Comparison of ENCODE assay signal across 12 cellular contexts in genomic region chr22:40764743-40765441, GRCh38. TPM values are rescaled to one million over a fixed set of nuclear protein-coding genes. Genes with fewer than 3 reads are reported as not detected.
DNase-seq lines count a peak whose midpoint lies in the region; ATAC-seq and TF ChIP-seq lines count a peak whose summit lies in the region.
"Had no signal": no experiment of that assay in that cellular context is flagged by ENCODE, and none has a peak within 500 bp of the region (broad histone marks: within the 10 kb centered on the region; RNA-seq: fewer than 3 reads in every experiment).

No MANE protein-coding gene starts in this region.

- H3K4me1 ChIP-seq in naive thymus-derived CD4-positive, alpha-beta T cell (ENCODE audit: control insufficient read depth in 2 of 2, insufficient read depth in 2 of 2, low read length in 2 of 2) = peaks cover 0 to 11% of the 10 kb centered on the region in 2 donors
- H3K4me1 ChIP-seq: right atrium auricular region had no signal

- no peak for TF ChIP-seq CTCF in CD14-positive monocyte (IDR thresholded peaks at IDR 0.05)

- no peak overlapping the region for H3K4me3 ChIP-seq in naive thymus-derived CD4-positive, alpha-beta T cell (ENCODE audit: low read length)
- H3K4me3 ChIP-seq: body of pancreas, K562, right atrium auricular region had no signal

- H3K9me3 Mint-ChIP-seq in activated CD4-positive, alpha-beta T cell treated with anti-CD3 and anti-CD28 coated beads, Interleukin-2, amount 10 ng/mL, durations not matched to agents 7 days and 5 days = no peaks in the 10 kb centered on the region
- peaks cover 0 to 1% (median 0%) of the 10 kb centered on the region in 11 donors for H3K9me3 Mint-ChIP-seq in naive thymus-derived CD4-positive, alpha-beta T cell
- no peaks in the 10 kb centered on the region for H3K9me3 Mint-ChIP-seq in CD14-positive monocyte

- H3K27ac ChIP-seq in naive thymus-derived CD4-positive, alpha-beta T cell (ENCODE audit: low read depth, low read length) = peak overlapping the region; percentile 42
- H3K27ac ChIP-seq: body of pancreas, right atrium auricular region had no signal

- ATAC-seq in naive thymus-derived CD4-positive, alpha-beta T cell = peak; percentile 73
- no peak for ATAC-seq in HG03135 (IDR thresholded peaks at IDR 0.05; ENCODE audit: unreplicated experiment)
- no peak for ATAC-seq in HG02973 (IDR thresholded peaks at IDR 0.05; ENCODE audit: unreplicated experiment)
- ATAC-seq: body of pancreas, K562, Right ventricle myocardium inferior had no signal

- intact Hi-C loops in naive thymus-derived CD4-positive, alpha-beta T cell (cut with micrococcal nuclease) = loop anchor here in 1 of 2 donors (1.0 to 5.0 kb wide), 4 partner anchors 52 to 240 kb away; partner anchors contain the start of gene SLC25A17
- intact Hi-C loops in CD14-positive monocyte (cut with micrococcal nuclease) = no loop called here

- H3K27me3 Mint-ChIP-seq in activated CD4-positive, alpha-beta T cell treated with anti-CD3 and anti-CD28 coated beads, Interleukin-2, amount 10 ng/mL, durations not matched to agents 7 days and 5 days = no peaks in the 10 kb centered on the region
- H3K27me3 Mint-ChIP-seq in naive thymus-derived CD4-positive, alpha-beta T cell = no peaks in the 10 kb centered on the region
- H3K27me3 Mint-ChIP-seq in CD14-positive monocyte (ENCODE audit: low read depth in 3 of 3) = peaks cover 0 to 1% (median 0%) of the 10 kb centered on the region in 3 donors

- peak overlapping the region; percentile 87 for H3K27ac Mint-ChIP-seq in activated CD4-positive, alpha-beta T cell treated with anti-CD3 and anti-CD28 coated beads, Interleukin-2, amount 10 ng/mL, durations not matched to agents 7 days and 5 days
- H3K27ac Mint-ChIP-seq in naive thymus-derived CD4-positive, alpha-beta T cell = peak overlapping the region; percentile 72 to 97 (median 91)
- peak overlapping the region in 1 of 7 donors; percentile 42 for H3K27ac Mint-ChIP-seq in CD14-positive monocyte

- H3K27me3 ChIP-seq in naive thymus-derived CD4-positive, alpha-beta T cell (ENCODE audit: control insufficient read depth in 2 of 2, insufficient read depth in 2 of 2, low read length in 2 of 2) = no peaks in the 10 kb centered on the region
- H3K27me3 ChIP-seq: body of pancreas, right atrium auricular region had no signal

- POLR2A ChIA-PET in activated CD4-positive, alpha-beta T cell treated with anti-CD3 and anti-CD28 coated beads, Interleukin-2, amount 10 ng/mL, durations not matched to agents 7 days and 5 days (lab: Charles Lee) = no interaction called here
- POLR2A ChIA-PET in naive thymus-derived CD4-positive, alpha-beta T cell (lab: Charles Lee) = interaction anchor here (0.6 to 1.3 kb wide), 3 partner anchors 14 to 53 kb away, joined by 3 to 5 read pairs (median 3); no protein-coding TSS in a partner anchor

- DNase-seq in EH (ENCODE audit: low read depth) (peak; percentile 17), GM19240 (ENCODE audit: insufficient read length, low spot score) (peak; percentile 24), CD14-positive monocyte (ENCODE audit: low spot score) (no peak)
- DNase-seq in activated CD4-positive, alpha-beta T cell treated with anti-CD3 and anti-CD28 coated beads, Interleukin-2, amount 10 ng/mL, durations not matched to agents 7 days and 5 days = peak; percentile 34
- peak in 6 of 9 donors; percentile 38 to 60 (median 52) for DNase-seq in naive thymus-derived CD4-positive, alpha-beta T cell
- DNase-seq: body of pancreas, DMS 273 treated with DMSO at 0.1 percent for 48 hours had no signal

- CTCF ChIA-PET in activated CD4-positive, alpha-beta T cell treated with anti-CD3 and anti-CD28 coated beads, Interleukin-2, amount 10 ng/mL, durations not matched to agents 7 days and 5 days (lab: Charles Lee) = no interaction called here
- CTCF ChIA-PET in naive thymus-derived CD4-positive, alpha-beta T cell (lab: Charles Lee) = interaction anchor here (1.3 kb wide), 1 partner anchor 82 kb away, joined by 9 read pairs; no protein-coding TSS in a partner anchor

- no peaks in the 10 kb centered on the region for H3K36me3 ChIP-seq in naive thymus-derived CD4-positive, alpha-beta T cell (ENCODE audit: control insufficient read depth in 2 of 3, insufficient read depth in 3 of 3, low read length in 3 of 3)
- H3K36me3 ChIP-seq: right atrium auricular region had no signal

- H3K9me3 ChIP-seq in naive thymus-derived CD4-positive, alpha-beta T cell (ENCODE audit: control insufficient read depth in 2 of 3, low read length in 3 of 3) = no peaks in the 10 kb centered on the region
- H3K9me3 ChIP-seq: body of pancreas, right atrium auricular region had no signal

- peaks cover 9% of the 10 kb centered on the region for H3K36me3 Mint-ChIP-seq in activated CD4-positive, alpha-beta T cell treated with anti-CD3 and anti-CD28 coated beads, Interleukin-2, amount 10 ng/mL, durations not matched to agents 7 days and 5 days (ENCODE audit: low read depth)
- peaks cover 0 to 10% (median 3%) of the 10 kb centered on the region in 5 donors for H3K36me3 Mint-ChIP-seq in naive thymus-derived CD4-positive, alpha-beta T cell
- peaks cover 5 to 7% of the 10 kb centered on the region in 2 donors for H3K36me3 Mint-ChIP-seq in CD14-positive monocyte

- H3K4me1 Mint-ChIP-seq in activated CD4-positive, alpha-beta T cell treated with anti-CD3 and anti-CD28 coated beads, Interleukin-2, amount 10 ng/mL, durations not matched to agents 7 days and 5 days = peaks cover 11% of the 10 kb centered on the region
- H3K4me1 Mint-ChIP-seq in naive thymus-derived CD4-positive, alpha-beta T cell = peaks cover 15 to 31% (median 24%) of the 10 kb centered on the region in 7 donors
- H3K4me1 Mint-ChIP-seq in CD14-positive monocyte = peaks cover 4% of the 10 kb centered on the region

- H3K4me3 Mint-ChIP-seq in activated CD4-positive, alpha-beta T cell treated with anti-CD3 and anti-CD28 coated beads, Interleukin-2, amount 10 ng/mL, durations not matched to agents 7 days and 5 days = no peak overlapping the region
- H3K4me3 Mint-ChIP-seq in naive thymus-derived CD4-positive, alpha-beta T cell = peak overlapping the region; percentile 24 to 72 (median 58)
- no peak overlapping the region for H3K4me3 Mint-ChIP-seq in CD14-positive monocyte

RNA-seq across cellular contexts. Expression of gene SLC25A17, which starts 54.3 kb away (rescaled TPM):
- 10 to 100 TPM; 17.5 to 17.6 TPM for total RNA-seq in activated CD4-positive, alpha-beta T cell treated with anti-CD3 and anti-CD28 coated beads, Interleukin-2, amount 10 ng/mL, durations not matched to agents 7 days and 5 days
- 10 to 100 TPM in 3 of 5 experiments, 1 to 10 TPM in 2; 6.8 to 22.1 (median 13.1) TPM for total RNA-seq in naive thymus-derived CD4-positive, alpha-beta T cell
- 10 to 100 TPM; 16.8 to 24.9 TPM for polyA plus RNA-seq in naive thymus-derived CD4-positive, alpha-beta T cell
- 10 to 100 TPM in 1 of 2 donors, 1 to 10 TPM in 1; 8.8 to 10.6 TPM for polyA plus RNA-seq in CD14-positive monocyte

Comparison
In these comparisons a context has a peak if more than half of its experiments do, and no peak if none do; other contexts are left out.
1. H3K4me3 Mint-ChIP-seq: peak in naive thymus-derived CD4-positive, alpha-beta T cell (10 of 10); none in activated CD4-positive, alpha-beta T cell treated with anti-CD3 and anti-CD28 coated beads, Interleukin-2, amount 10 ng/mL, durations not matched to agents 7 days and 5 days (single experiment) and CD14-positive monocyte (0 of 2).